In the genomic region with DNA sequence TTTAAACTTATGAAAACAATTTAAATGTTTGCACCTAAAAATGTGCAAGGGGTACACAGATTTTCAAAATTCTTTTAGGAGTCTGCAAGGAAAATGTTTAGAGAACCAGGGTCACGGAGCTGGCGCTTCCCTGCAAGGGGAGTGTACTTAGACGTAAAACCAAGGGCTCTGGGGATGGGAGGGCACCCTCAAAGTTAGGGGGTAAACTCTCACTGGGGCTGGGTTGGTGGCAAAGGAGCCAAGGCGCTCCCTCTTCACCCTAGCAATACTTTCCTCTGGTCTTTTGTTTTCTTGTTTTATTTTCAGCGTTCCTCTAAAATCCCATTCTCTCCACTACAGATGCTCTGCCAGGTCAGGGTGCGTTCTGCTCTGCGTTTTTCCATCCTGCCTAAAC, we compare ENCODE assay signal across 9 cellular contexts. TPM values are rescaled to one million over a fixed set of nuclear protein-coding genes. Genes with fewer than 3 reads are reported as not detected.
DNase-seq lines count a peak whose midpoint lies in the region; ATAC-seq and TF ChIP-seq lines count a peak whose summit lies in the region.
"Had no signal": no experiment of that assay in that cellular context is flagged by ENCODE, and none has a peak within 500 bp of the region (broad histone marks: within the 10 kb centered on the region; RNA-seq: fewer than 3 reads in every experiment).

No MANE protein-coding gene starts in this region.

- H3K9me3 ChIP-seq in Panc1 (ENCODE audit: control insufficient read depth, insufficient read depth, low read depth, low read length), result no peaks in the 10 kb centered on the region
- no peaks in the 10 kb centered on the region for H3K9me3 ChIP-seq in neuron (ENCODE audit: low read length)

- in situ Hi-C loops in Panc1 (cut with HindIII; ENCODE audit: low pct_unique_long_range_greater_than_20kb, low sequenced_read_pairs), result no loop called here

- no peaks in the 10 kb centered on the region for H3K4me1 ChIP-seq in Panc1 (ENCODE audit: control insufficient read depth, insufficient read depth, low read length)
- H3K4me1 ChIP-seq in neuron (ENCODE audit: insufficient read depth, low read length), result peaks cover 19% of the 10 kb centered on the region

- H3K36me3 ChIP-seq in Panc1 (ENCODE audit: control insufficient read depth, insufficient read depth, low read length), result no peaks in the 10 kb centered on the region
- no peaks in the 10 kb centered on the region for H3K36me3 ChIP-seq in neuron (ENCODE audit: insufficient read depth, low read length)

- no TSS peak for BruUV-seq in Panc1 (replicated peaks; lab: Mats Ljungman, UMichigan)

- intact Hi-C loops in Panc1 (cut with micrococcal nuclease; ENCODE audit: unreplicated experiment), result no loop called here

- ATAC-seq in Panc1, result peak; percentile 8; the same call in 1 of the 2 replicates
- ATAC-seq in GM19397 (IDR thresholded peaks at IDR 0.05; ENCODE audit: unreplicated experiment), result no peak
- no peak for ATAC-seq in HG02678 (IDR thresholded peaks at IDR 0.05; ENCODE audit: unreplicated experiment)

- POLR2A ChIA-PET in Panc1 (lab: Charles Lee), result no interaction called here

- H2AFZ ChIP-seq in neuron (ENCODE audit: low read depth, low read length), result peak overlapping the region; percentile 86

- H3K27ac ChIP-seq in C4-2B, result peak overlapping the region; percentile 51
- no peak overlapping the region for H3K27ac ChIP-seq in Panc1 (ENCODE audit: low read length)

- CTCF ChIA-PET in Panc1 (lab: Charles Lee), result no interaction called here

- DNase-seq in Panc1 (ENCODE audit: low read depth, low spot score), result no peak
- DNase-seq in epithelial cell of esophagus (ENCODE audit: low read depth), result no peak
- DNase-seq in DMS53 (lab: John Stamatoyannopoulos, UW), result no peak
- DNase-seq in NCI-H82 treated with DMSO at 0.1 percent for 48 hours (lab: John Stamatoyannopoulos, UW; ENCODE audit: unreplicated experiment), result no peak

- H3K4me3 ChIP-seq in Panc1 (ENCODE audit: low read depth in 2 of 2, low read length in 2 of 2), result peak overlapping the region; percentile 63 to 79
- H3K4me3 ChIP-seq in epithelial cell of esophagus (ENCODE audit: low read length), result peak overlapping the region; percentile 60
- peak overlapping the region; percentile 71 for H3K4me3 ChIP-seq in neuron (ENCODE audit: low read length)

- no peak for TF ChIP-seq CTCF in C4-2B (conservative IDR thresholded peaks at IDR 0.05)
- TF ChIP-seq CTCF in Panc1 (IDR thresholded peaks at IDR 0.05), result no peak
- TF ChIP-seq CTCF in epithelial cell of esophagus (IDR thresholded peaks at IDR 0.05; ENCODE audit: insufficient read depth, low read depth, low read length, missing control alignments), result no peak

- H3K27me3 ChIP-seq in Panc1 (ENCODE audit: control insufficient read depth, insufficient read depth, low read length) (peaks cover 12% of the 10 kb centered on the region), neuron (ENCODE audit: insufficient read depth, low read length) (peaks cover 12% of the 10 kb centered on the region)

RNA-seq across cellular contexts. Expression of gene TMEM247, which starts 20.0 kb away (rescaled TPM):
- total RNA-seq in Panc1 (2021; ENCODE audit: unreplicated experiment), result not detected
- polyA plus RNA-seq in Panc1 (2012; ENCODE audit: insufficient read length), result not detected
- total RNA-seq: temporal lobe had no signal

RNA-seq across cellular contexts. Expression of gene RHOQ, which starts 42.9 kb away (rescaled TPM):
- total RNA-seq in Panc1 (2021; ENCODE audit: unreplicated experiment), result 45.6 TPM
- 63.8 TPM for polyA plus RNA-seq in Panc1 (2012; ENCODE audit: insufficient read length)

RNA-seq across cellular contexts. Expression of gene ATP6V1E2, which starts 43.0 kb away (rescaled TPM):
- total RNA-seq in Panc1 (2021; ENCODE audit: unreplicated experiment), result 12.4 TPM
- 12.1 TPM for polyA plus RNA-seq in Panc1 (2012; ENCODE audit: insufficient read length)
